ENCODE assay signal across 1 cellular context in genomic region chr1:231337043-231337471, GRCh38.
TF ChIP-seq lines count a peak whose summit lies in the region.

No MANE protein-coding gene starts in this region.

TF ChIP-seq in SK-N-SH, 30 proteins besides CTCF, POLR2A, EP300 and RAD21 (continued from another document):
- TF ChIP-seq JUND (IDR thresholded peaks at IDR 0.05): no peak
- no peak for TF ChIP-seq SMC3 (IDR thresholded peaks at IDR 0.05; ENCODE audit: low read depth, low read length)
- TF ChIP-seq REST (IDR thresholded peaks at IDR 0.05; ENCODE audit: low read depth, low read length): no peak
- TF ChIP-seq MEF2A (IDR thresholded peaks at IDR 0.05; ENCODE audit: borderline replicate concordance, low read depth): no peak
- TF ChIP-seq TAF1 (IDR thresholded peaks at IDR 0.05; ENCODE audit: borderline replicate concordance, low read depth, low read length): no peak
- no peak for TF ChIP-seq RXRA (IDR thresholded peaks at IDR 0.05; ENCODE audit: borderline replicate concordance, low read depth)
- no peak for TF ChIP-seq MXI1 (IDR thresholded peaks at IDR 0.05; ENCODE audit: low read depth, low read length)
- TF ChIP-seq FOSL2 (IDR thresholded peaks at IDR 0.05; ENCODE audit: borderline replicate concordance, low read depth): no peak
